8 cellular contexts compared by ENCODE assay signal in the genomic region with DNA sequence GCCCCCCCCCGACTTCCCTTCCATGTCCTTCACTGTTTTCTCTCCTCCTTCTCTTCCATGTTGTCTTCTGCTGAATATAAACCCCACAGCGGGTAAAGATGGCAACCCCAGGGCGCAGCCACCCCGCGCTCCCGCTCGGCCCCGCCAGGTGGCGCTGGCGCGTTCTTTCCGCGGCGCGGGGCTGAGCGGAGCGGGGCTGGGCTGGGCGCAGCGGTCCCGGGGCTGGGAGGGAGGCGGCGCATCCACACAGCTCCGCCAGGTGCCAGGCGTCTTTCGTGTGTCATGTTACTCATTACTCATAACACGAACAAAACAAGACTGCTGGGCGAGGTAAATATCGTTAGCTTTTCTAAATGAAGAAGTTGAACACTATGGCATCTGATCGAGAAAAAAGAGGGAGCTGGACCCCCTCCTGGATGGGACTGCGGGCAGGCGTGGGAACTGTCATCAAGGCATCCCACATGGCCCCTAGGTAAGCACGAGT.
DNase-seq lines count a peak whose midpoint lies in the region; ATAC-seq, FAIRE-seq and TF ChIP-seq lines count a peak whose summit lies in the region.

No MANE protein-coding gene starts in this region.

- BruUV-seq in endothelial cell of umbilical vein (replicated peaks; lab: Mats Ljungman, UMichigan) = no TSS peak

- no peak for TF ChIP-seq POLR2A in endothelial cell of umbilical vein (IDR thresholded peaks at IDR 0.05; ENCODE audit: low read depth, low read length)
- no peak for TF ChIP-seq POLR2A in prostate gland (IDR thresholded peaks at IDR 0.05)

- no peaks in the 10 kb centered on the region for H3K79me2 ChIP-seq in endothelial cell of umbilical vein (ENCODE audit: control insufficient read depth, insufficient read depth, low read length)

- dilution Hi-C loops in endothelial cell of umbilical vein (cut with MboI; ENCODE audit: extremely low pct_ligation_motif_present, low sequenced_read_pairs) = no loop called here

- H3K9ac ChIP-seq in endothelial cell of umbilical vein (replicated peaks; ENCODE audit: extremely low read depth, insufficient read depth, low read length) = no peak overlapping the region

- CTCF ChIA-PET in endothelial cell of umbilical vein (lab: Charles Lee) = interaction anchor here (0.7 to 10.9 kb wide), 24 partner anchors 11 to 1373 kb away, joined by 3 to 263 read pairs (median 4); no protein-coding TSS in a partner anchor

- H3K4me1 ChIP-seq in endothelial cell of umbilical vein (ENCODE audit: control insufficient read depth, extremely low read depth, insufficient read depth, low read length) (no peaks in the 10 kb centered on the region), prostate gland (replicated peaks) (no peaks in the 10 kb centered on the region)

- WGBS in prostate gland = 4% methylated on average over 32 of the region's 32 CpGs

- H3K4me2 ChIP-seq in endothelial cell of umbilical vein (ENCODE audit: insufficient read depth, low read length) = peak overlapping the region; percentile 8

- DNase-seq in DMS153 treated with DMSO at 0.1 percent for 48 hours (lab: John Stamatoyannopoulos, UW; ENCODE audit: unreplicated experiment) (peak; percentile 25), NCI-H526 treated with DMSO at 0.1 percent for 48 hours (lab: John Stamatoyannopoulos, UW) (peak; percentile 57), endothelial cell of umbilical vein (ENCODE audit: low read depth, low spot score) (peak; percentile 34), prostate gland (ENCODE audit: low spot score) (no peak), head of caudate nucleus (no peak), DMS79 treated with DMSO at 0.1 percent for 48 hours (lab: John Stamatoyannopoulos, UW) (no peak), SKM-1 (lab: John Stamatoyannopoulos, UW; ENCODE audit: unreplicated experiment) (no peak)

- no peak overlapping the region for H3K4me3 ChIP-seq in endothelial cell of umbilical vein (replicated peaks in 1 of 3; ENCODE audit: insufficient read depth in 1 of 3, low read depth in 1 of 3, low read length in 3 of 3)
- H3K4me3 ChIP-seq in prostate gland = no peak overlapping the region

- H3K36me3 ChIP-seq in endothelial cell of umbilical vein (ENCODE audit: control insufficient read depth in 2 of 2, extremely low read depth in 1 of 2, insufficient read depth in 2 of 2, low read length in 2 of 2) (no peaks in the 10 kb centered on the region), prostate gland (no peaks in the 10 kb centered on the region)

- H3K27ac ChIP-seq in endothelial cell of umbilical vein (ENCODE audit: insufficient read depth, low read depth, low read length) (no peak overlapping the region), prostate gland (no peak overlapping the region)

- no peaks in the 10 kb centered on the region for H4K20me1 ChIP-seq in endothelial cell of umbilical vein (replicated peaks; ENCODE audit: control insufficient read depth, extremely low read depth, insufficient read depth, low read length)

- H3K9me3 ChIP-seq in endothelial cell of umbilical vein (replicated peaks; ENCODE audit: control insufficient read depth, insufficient read depth, low read length) = no peaks in the 10 kb centered on the region
- no peaks in the 10 kb centered on the region for H3K9me3 ChIP-seq in prostate gland

- H3K27me3 ChIP-seq in endothelial cell of umbilical vein (ENCODE audit: control insufficient read depth in 2 of 2, insufficient read depth in 2 of 2, low read length in 2 of 2) (peaks cover 0 to 2% of the 10 kb centered on the region in 2 experiments), prostate gland (replicated peaks; ENCODE audit: insufficient read depth) (peaks cover 9% of the 10 kb centered on the region)

- peak overlapping the region; percentile 38 for H2AFZ ChIP-seq in endothelial cell of umbilical vein (ENCODE audit: low read depth, low read length)

- peak; percentile 36 for ATAC-seq in GM19467 (IDR thresholded peaks at IDR 0.05; ENCODE audit: unreplicated experiment)

- no peak for FAIRE-seq in endothelial cell of umbilical vein (lab: Jason Lieb, UNC)

- intact Hi-C loops in endothelial cell of umbilical vein (cut with micrococcal nuclease) = loop anchor here (1.0 kb wide), 2 partner anchors 54 to 1373 kb away; no protein-coding TSS in a partner anchor
- intact Hi-C loops in prostate gland (cut with DNase I) = no loop called here
- intact Hi-C loops in head of caudate nucleus (cut with DNase I) = no loop called here

- no peaks in the 10 kb centered on the region for H3K9me1 ChIP-seq in endothelial cell of umbilical vein (replicated peaks; ENCODE audit: control insufficient read depth, extremely low read depth, insufficient read depth, low read length)

- TF ChIP-seq CTCF in endothelial cell of umbilical vein (IDR thresholded peaks at IDR 0.05; ENCODE audit: extremely low read depth in 1 of 2, insufficient read depth in 1 of 2, low read depth in 1 of 2, low read length in 2 of 2) = peak; percentile 78 to 90
- peak in 3 of 4 experiments; percentile 21 to 44 (median 26) for TF ChIP-seq CTCF in prostate gland (IDR thresholded peaks at IDR 0.05)

- POLR2A ChIA-PET in endothelial cell of umbilical vein (lab: Charles Lee) = no interaction called here

TF ChIP-seq in endothelial cell of umbilical vein, 7 proteins besides CTCF, POLR2A, EP300 and RAD21:
- TF ChIP-seq, protein P1, sequence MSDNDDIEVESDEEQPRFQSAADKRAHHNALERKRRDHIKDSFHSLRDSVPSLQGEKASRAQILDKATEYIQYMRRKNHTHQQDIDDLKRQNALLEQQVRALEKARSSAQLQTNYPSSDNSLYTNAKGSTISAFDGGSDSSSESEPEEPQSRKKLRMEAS (IDR thresholded peaks at IDR 0.05; ENCODE audit: insufficient read depth, insufficient read length) = no peak
- no peak for TF ChIP-seq EZH2 (IDR thresholded peaks at IDR 0.05; ENCODE audit: borderline replicate concordance, low read depth, low read length, severe bottlenecking)
- TF ChIP-seq JUN (IDR thresholded peaks at IDR 0.05; ENCODE audit: borderline replicate concordance, insufficient read depth, insufficient read length, low read depth) = no peak
- TF ChIP-seq POLR2AphosphoS5 (IDR thresholded peaks at IDR 0.05; ENCODE audit: insufficient read depth, low read depth, low read length) = no peak
- TF ChIP-seq GATA2 (IDR thresholded peaks at IDR 0.05; ENCODE audit: insufficient read depth, insufficient read length, low read depth, low read length) = no peak
- no peak for TF ChIP-seq MYC (IDR thresholded peaks at IDR 0.05; ENCODE audit: low read depth, low read length)
- TF ChIP-seq FOS (IDR thresholded peaks at IDR 0.05; ENCODE audit: borderline replicate concordance, insufficient read depth, low read length) = no peak

Comparison
In these comparisons a context has a peak if more than half of its experiments do, and no peak if none do; other contexts are left out.
1. DNase-seq: peak in DMS153 treated with DMSO at 0.1 percent for 48 hours (single experiment), NCI-H526 treated with DMSO at 0.1 percent for 48 hours (single experiment) and endothelial cell of umbilical vein (single experiment); none in prostate gland (single experiment), head of caudate nucleus (0 of 42), DMS79 treated with DMSO at 0.1 percent for 48 hours (single experiment) and SKM-1 (single experiment).